ENCODE assay signal across 21 cellular contexts in genomic region chr13:106524108-106524507, GRCh38.
"Had no signal": no experiment of that assay in that cellular context is flagged by ENCODE, and none has a peak within 500 bp of the region (broad histone marks: within the 10 kb centered on the region; RNA-seq: fewer than 3 reads in every experiment).

No MANE protein-coding gene starts in this region.

- H3K9me3 ChIP-seq: left lung, neutrophil, pancreas, psoas muscle, right atrium auricular region, spleen, thoracic aorta, upper lobe of right lung had no signal

- H3K36me3 Mint-ChIP-seq: activated naive CD8-positive, alpha-beta T cell treated with anti-CD3 and anti-CD28 coated beads for 36 hours; naive thymus-derived CD8-positive, alpha-beta T cell had no signal

- H3K4me1 Mint-ChIP-seq: activated naive CD8-positive, alpha-beta T cell treated with anti-CD3 and anti-CD28 coated beads for 36 hours; naive thymus-derived CD8-positive, alpha-beta T cell; T-helper 17 cell had no signal

- H3K9me3 Mint-ChIP-seq: activated naive CD8-positive, alpha-beta T cell treated with anti-CD3 and anti-CD28 coated beads for 36 hours; activated T-cell treated with anti-CD3 and anti-CD28 coated beads, Interleukin-2, amount 50 U/mL, for 4 hours; activated T-helper 2 cell treated with anti-CD3 and anti-CD28 coated beads, Interferon-gamma antibody, Interleukin-2, Interleukin-4, amounts not matched to agents 10 μg/mL and 5 μg/mL and 100 μg/mL, durations not matched to agents 14 hours and 24 hours and 36 hours; naive thymus-derived CD8-positive, alpha-beta T cell had no signal

- H3K27me3 ChIP-seq: left lung, pancreas, right atrium auricular region, upper lobe of right lung had no signal

- H3K4me3 Mint-ChIP-seq: activated naive CD8-positive, alpha-beta T cell treated with anti-CD3 and anti-CD28 coated beads for 36 hours; activated T-cell treated with anti-CD3 and anti-CD28 coated beads, Interleukin-2, amount 50 U/mL, for 4 hours; naive thymus-derived CD8-positive, alpha-beta T cell; T-helper 17 cell had no signal

- ATAC-seq: activated T-cell treated with anti-CD3 and anti-CD28 coated beads, Interleukin-2, amount 50 U/mL, for 4 hours; left lung; naive thymus-derived CD8-positive, alpha-beta T cell; pancreas; psoas muscle; T-helper 17 cell; upper lobe of right lung had no signal

- H3K27ac ChIP-seq: neutrophil, pancreas, psoas muscle, right atrium auricular region, thoracic aorta, upper lobe of right lung had no signal

- H3K36me3 ChIP-seq: left lung, neutrophil, pancreas, right atrium auricular region, spleen, thoracic aorta, upper lobe of right lung had no signal

- FAIRE-seq: pancreas had no signal

- H3K4me1 ChIP-seq: pancreas, right atrium auricular region had no signal

- H3K4me3 ChIP-seq: left lung, lung, pancreas, psoas muscle, right atrium auricular region, thoracic aorta, upper lobe of right lung had no signal

- H3K27ac Mint-ChIP-seq: activated naive CD8-positive, alpha-beta T cell treated with anti-CD3 and anti-CD28 coated beads for 36 hours; activated T-helper 2 cell treated with anti-CD3 and anti-CD28 coated beads, Interferon-gamma antibody, Interleukin-2, Interleukin-4, amounts not matched to agents 10 μg/mL and 5 μg/mL and 100 μg/mL, durations not matched to agents 14 hours and 24 hours and 36 hours; naive thymus-derived CD8-positive, alpha-beta T cell; T-helper 17 cell had no signal

- DNase-seq: activated CD4-positive, alpha-beta T cell treated with anti-CD3 and anti-CD28 coated beads for 4 hours; activated CD4-positive, alpha-beta T cell treated with anti-CD3 and anti-CD28 coated beads, Interleukin-2, amount 50 U/mL, for 48 hours; activated CD4-positive, CD25-positive, alpha-beta regulatory T cell; activated CD8-positive, alpha-beta memory T cell treated with anti-CD3 and anti-CD28 coated beads, Interleukin-2, amount 50 U/mL, for 48 hours; activated naive CD4-positive, alpha-beta T cell treated with Interleukin-2 at 50 U/mL for 16 hours; activated naive CD8-positive, alpha-beta T cell treated with anti-CD3 and anti-CD28 coated beads for 36 hours; activated T-cell treated with anti-CD3 and anti-CD28 coated beads, Interleukin-2, amount 50 U/mL, for 4 hours; left lung; naive thymus-derived CD8-positive, alpha-beta T cell; pancreas; psoas muscle; spleen; stimulated activated CD4-positive, alpha-beta T cell treated with anti-CD3 and anti-CD28 coated beads, Interleukin-4, amount 100 ng/mL, for 1 hour; stimulated activated naive CD4-positive, alpha-beta T cell treated with Interleukin-2 at 50 U/mL for 16 hours; T-helper 17 cell; upper lobe of right lung had no signal
